Comparison of ENCODE assay signal across 20 cellular contexts in the genomic region with DNA sequence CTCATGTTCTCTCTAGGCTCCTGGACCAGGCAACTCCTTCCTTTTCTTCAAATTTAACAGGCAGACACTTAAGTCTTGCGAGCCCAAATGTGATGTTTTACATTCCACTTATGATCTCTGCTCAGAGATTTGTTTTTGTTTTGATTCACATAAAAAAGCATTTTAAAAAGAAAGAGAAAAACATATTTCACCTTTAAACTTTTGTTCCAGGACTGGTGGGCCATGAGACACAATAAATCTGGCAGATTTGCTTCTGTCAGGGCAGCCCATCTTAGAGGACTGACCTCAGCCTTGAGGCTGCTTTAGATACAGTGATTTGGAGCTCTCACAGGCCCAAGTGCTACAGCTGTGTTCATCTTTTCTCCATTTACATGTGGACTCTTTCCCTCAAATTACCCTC. TPM values are rescaled to one million over a fixed set of nuclear protein-coding genes. Genes with fewer than 3 reads are reported as not detected.
DNase-seq lines count a peak whose midpoint lies in the region; ATAC-seq and TF ChIP-seq lines count a peak whose summit lies in the region.
"Had no signal": no experiment of that assay in that cellular context is flagged by ENCODE, and none has a peak within 500 bp of the region (broad histone marks: within the 10 kb centered on the region; RNA-seq: fewer than 3 reads in every experiment).

No MANE protein-coding gene starts in this region.

- 100% methylated on average over 1 of the region's 1 CpG for WGBS in mammary epithelial cell (ENCODE audit: low coverage, missing lambda C conversion rate)
- WGBS in hepatocyte (ENCODE audit: low lambda C conversion rate, missing lambda C conversion rate), result 75% methylated on average over 1 of the region's 1 CpG

- H3K4me2 ChIP-seq in mammary epithelial cell (ENCODE audit: insufficient read depth, low read depth, low read length) (no peak overlapping the region), hepatocyte (peak overlapping the region; percentile 74)
- H3K4me2 ChIP-seq: BLaER1 treated with 17β-estradiol and CSF1 and Interleukin-3, amounts not matched to agents 10 nM and 100 nM had no signal

- H3K9me3 ChIP-seq in breast epithelium, result no peaks in the 10 kb centered on the region
- H3K9me3 ChIP-seq in mammary epithelial cell (replicated peaks; ENCODE audit: insufficient read depth, low read length), result no peaks in the 10 kb centered on the region
- H3K9me3 ChIP-seq in hepatocyte (ENCODE audit: low read depth), result no peaks in the 10 kb centered on the region
- H3K9me3 ChIP-seq in gastrocnemius medialis, result no peaks in the 10 kb centered on the region
- H3K9me3 ChIP-seq in uterus, result no peaks in the 10 kb centered on the region
- H3K9me3 ChIP-seq: BLaER1 treated with 17β-estradiol and CSF1 and Interleukin-3, amounts not matched to agents 10 nM and 100 nM had no signal

- H3K36me3 ChIP-seq in breast epithelium (no peaks in the 10 kb centered on the region), mammary epithelial cell (ENCODE audit: insufficient read depth, low read length) (no peaks in the 10 kb centered on the region), hepatocyte (replicated peaks; ENCODE audit: insufficient read depth, low read depth) (no peaks in the 10 kb centered on the region), gastrocnemius medialis (no peaks in the 10 kb centered on the region), uterus (no peaks in the 10 kb centered on the region)

- in situ Hi-C loops in mammary epithelial cell (cut with MboI; ENCODE audit: low sequenced_read_pairs in 2 of 2), result no loop called here
- in situ Hi-C loops in gastrocnemius medialis (cut with MboI; ENCODE audit: low sequenced_read_pairs in 4 of 4), result no loop called here

- H2AFZ ChIP-seq in mammary epithelial cell (ENCODE audit: low read depth, low read length) (no peak overlapping the region), hepatocyte (no peak overlapping the region)

- H3K27ac ChIP-seq in breast epithelium (peak overlapping the region; percentile 56 to 59), mammary epithelial cell (ENCODE audit: insufficient read depth, low read depth, low read length) (no peak overlapping the region), hepatocyte (peak overlapping the region; percentile 96), gastrocnemius medialis (peak overlapping the region; percentile 53 to 93 (median 91)), uterus (peak overlapping the region; percentile 95 to 98)
- H3K27ac ChIP-seq: BLaER1 treated with 17β-estradiol and CSF1 and Interleukin-3, amounts not matched to agents 10 nM and 100 nM had no signal

- no peaks in the 10 kb centered on the region for H3K9me2 ChIP-seq in hepatocyte (replicated peaks; ENCODE audit: insufficient read depth)

- CTCF ChIA-PET in mammary epithelial cell (lab: Charles Lee; ENCODE audit: low non-redundant PET), result no interaction called here

- H3K9ac ChIP-seq in mammary epithelial cell (ENCODE audit: insufficient read depth, low read length), result no peak overlapping the region
- H3K9ac ChIP-seq: BLaER1 treated with 17β-estradiol and CSF1 and Interleukin-3, amounts not matched to agents 10 nM and 100 nM had no signal

- H3K27me3 ChIP-seq in breast epithelium, result no peaks in the 10 kb centered on the region
- no peaks in the 10 kb centered on the region for H3K27me3 ChIP-seq in mammary epithelial cell (ENCODE audit: insufficient read depth, low read length)
- no peaks in the 10 kb centered on the region for H3K27me3 ChIP-seq in hepatocyte
- H3K27me3 ChIP-seq in gastrocnemius medialis, result no peaks in the 10 kb centered on the region
- no peaks in the 10 kb centered on the region for H3K27me3 ChIP-seq in uterus

- intact Hi-C loops in breast epithelium (cut with DNase I; ENCODE audit: low total_unique reads) (no loop called here), mammary epithelial cell (cut with micrococcal nuclease) (loop anchor here (10.0 kb wide), 1 partner anchor 175 kb away; no protein-coding TSS in a partner anchor), gastrocnemius medialis (cut with DNase I; ENCODE audit: low total_unique reads) (no loop called here), uterus (cut with DNase I; ENCODE audit: low total_unique reads) (no loop called here)

- dilution Hi-C loops in mammary epithelial cell (cut with HindIII; ENCODE audit: low sequenced_read_pairs), result no loop called here

- peaks cover 0 to 3% of the 10 kb centered on the region in 2 donors for H3K4me1 ChIP-seq in breast epithelium
- peaks cover 24% of the 10 kb centered on the region for H3K4me1 ChIP-seq in mammary epithelial cell (ENCODE audit: insufficient read depth, low read length)
- peaks cover 52% of the 10 kb centered on the region for H3K4me1 ChIP-seq in hepatocyte (ENCODE audit: insufficient read depth)
- peaks cover 49 to 75% of the 10 kb centered on the region in 2 donors for H3K4me1 ChIP-seq in gastrocnemius medialis
- peaks cover 12 to 18% of the 10 kb centered on the region in 2 donors for H3K4me1 ChIP-seq in uterus

- H3K4me3 ChIP-seq in breast epithelium, result no peak overlapping the region
- no peak overlapping the region for H3K4me3 ChIP-seq in mammary epithelial cell (replicated peaks in 1 of 3; ENCODE audit: insufficient read depth in 1 of 3, low read depth in 2 of 3, low read length in 3 of 3)
- no peak overlapping the region for H3K4me3 ChIP-seq in hepatocyte
- no peak overlapping the region for H3K4me3 ChIP-seq in gastrocnemius medialis
- no peak overlapping the region for H3K4me3 ChIP-seq in uterus
- H3K4me3 ChIP-seq: BLaER1 treated with 17β-estradiol and CSF1 and Interleukin-3, amounts not matched to agents 10 nM and 100 nM; lung had no signal

- H3K79me2 ChIP-seq in mammary epithelial cell (ENCODE audit: insufficient read depth, low read length), result peaks cover 66% of the 10 kb centered on the region
- H3K79me2 ChIP-seq in hepatocyte, result peaks cover 100% of the 10 kb centered on the region

- no peak for TF ChIP-seq CTCF in breast epithelium (IDR thresholded peaks at IDR 0.05)
- no peak for TF ChIP-seq CTCF in mammary epithelial cell (conservative IDR thresholded peaks at IDR 0.05 in 1 of 2, IDR thresholded peaks at IDR 0.05 in 1 of 2; ENCODE audit: extremely low read depth in 1 of 2, insufficient read depth in 1 of 2, low read depth in 1 of 2, low read length in 2 of 2)
- no peak for TF ChIP-seq CTCF in hepatocyte (IDR thresholded peaks at IDR 0.05; ENCODE audit: poor library complexity)
- no peak for TF ChIP-seq CTCF in gastrocnemius medialis (IDR thresholded peaks at IDR 0.05 in 4 of 5, conservative IDR thresholded peaks at IDR 0.05 in 1 of 5)
- no peak for TF ChIP-seq CTCF in uterus (IDR thresholded peaks at IDR 0.05)

- DNase-seq in breast epithelium (ENCODE audit: low spot score in 2 of 2), result no peak
- no peak for DNase-seq in mammary epithelial cell
- DNase-seq in hepatocyte (ENCODE audit: low spot score), result no peak
- DNase-seq in gastrocnemius medialis, result no peak
- DNase-seq in uterus, result no peak
- no peak for DNase-seq in NCI-H69 (lab: John Stamatoyannopoulos, UW)
- DNase-seq: activated naive CD8-positive, alpha-beta T cell treated with anti-CD3 and anti-CD28 coated beads, Interleukin-2, amount 50 U/mL, for 24 hours; GF-D8; Karpas-422; naive thymus-derived CD4-positive, alpha-beta T cell; NCI-H1092 treated with DMSO at 0.1 percent for 48 hours; NCI-H526; SIG-M5; substantia nigra had no signal

- ATAC-seq in gastrocnemius medialis (peak in 1 of 2 donors; percentile 18), GM19467 (IDR thresholded peaks at IDR 0.05; ENCODE audit: unreplicated experiment) (no peak), HG03520 (IDR thresholded peaks at IDR 0.05; ENCODE audit: unreplicated experiment) (no peak)
- ATAC-seq: activated CD4-positive, CD25-positive, alpha-beta regulatory T cell treated with anti-CD3 and anti-CD28 coated beads, Interleukin-2, amount 50 U/mL, for 24 hours; activated naive CD8-positive, alpha-beta T cell treated with anti-CD3 and anti-CD28 coated beads, Interleukin-2, amount 50 U/mL, for 24 hours; activated T-helper 17 cell treated with anti-CD3 and anti-CD28 coated beads, Interleukin-2, amount 50 U/mL, for 72 hours; naive thymus-derived CD4-positive, alpha-beta T cell had no signal

- H4K20me1 ChIP-seq in mammary epithelial cell (ENCODE audit: insufficient read depth, low read length) (no peaks in the 10 kb centered on the region), hepatocyte (ENCODE audit: insufficient read depth, poor library complexity, severe bottlenecking) (peaks cover 11% of the 10 kb centered on the region)

- TF ChIP-seq POLR2A in breast epithelium (IDR thresholded peaks at IDR 0.05) (no peak), gastrocnemius medialis (IDR thresholded peaks at IDR 0.05) (no peak), uterus (IDR thresholded peaks at IDR 0.05) (no peak)

- BruUV-seq in mammary epithelial cell (replicated peaks; lab: Mats Ljungman, UMichigan), result no TSS peak

RNA-seq across cellular contexts. Expression of a gene that starts 52.0 kb away (rescaled TPM):
- total RNA-seq in breast epithelium (10 to 100 TPM; 15.5 to 35.4 (median 16.1) TPM), mammary epithelial cell (10 to 100 TPM; 20.8 to 55.3 TPM), hepatocyte (6.9 and 11.8 TPM in 2 replicates), gastrocnemius medialis (10 to 100 TPM; 23.2 to 89.5 (median 67.6) TPM), uterus (10 to 100 TPM in 3 of 4 donors, 1 to 10 TPM in 1; 1.8 to 41.2 (median 17.0) TPM)
- polyA plus RNA-seq in mammary epithelial cell (24.7 TPM), hepatocyte (17.0 and 19.2 TPM in 2 replicates)
- 0.67 TPM for polyA minus RNA-seq in mammary epithelial cell
